1 cellular context compared by ENCODE assay signal in genomic region chr1:58763214-58763613, GRCh38.
TF ChIP-seq lines count a peak whose summit lies in the region.

No MANE protein-coding gene starts in this region.

TF ChIP-seq in HepG2, 621 proteins besides CTCF, POLR2A, EP300 and RAD21 (continued from another document and continues in another):
- TF ChIP-seq ARHGAP35 (CRISPR knock-in tag; IDR thresholded peaks at IDR 0.05; ENCODE audit: borderline replicate concordance) (no peak), REST (IDR thresholded peaks at IDR 0.05; ENCODE audit: borderline replicate concordance in 1 of 2, low read depth in 1 of 2, low read length in 2 of 2) (no peak), ZSCAN22 (CRISPR knock-in tag; IDR thresholded peaks at IDR 0.05) (no peak), NRL (CRISPR knock-in tag; IDR thresholded peaks at IDR 0.05; ENCODE audit: borderline replicate concordance) (no peak), MNT (IDR thresholded peaks at IDR 0.05) (no peak), CC2D1A (CRISPR knock-in tag; IDR thresholded peaks at IDR 0.05) (no peak), ARNT (IDR thresholded peaks at IDR 0.05) (no peak), NR0B2 (CRISPR knock-in tag; IDR thresholded peaks at IDR 0.05) (no peak), TBX2 (CRISPR knock-in tag; IDR thresholded peaks at IDR 0.05; ENCODE audit: borderline replicate concordance) (peak; percentile 53; the same call in 1 of the 2 replicates), ZNF644 (CRISPR knock-in tag; IDR thresholded peaks at IDR 0.05; ENCODE audit: low read depth) (no peak), ZEB1 (IDR thresholded peaks at IDR 0.05; ENCODE audit: insufficient replicate concordance, low read depth) (peak; percentile 57), ZFP91 (CRISPR knock-in tag; IDR thresholded peaks at IDR 0.05; ENCODE audit: borderline replicate concordance) (no peak), GMEB2 (CRISPR knock-in tag; IDR thresholded peaks at IDR 0.05; ENCODE audit: low read depth) (no peak), KLF15 (CRISPR knock-in tag; IDR thresholded peaks at IDR 0.05; ENCODE audit: borderline replicate concordance) (no peak), PAXIP1 (CRISPR knock-in tag; conservative IDR thresholded peaks at IDR 0.05) (peak; percentile 91), ELF1 (CRISPR knock-in tag; IDR thresholded peaks at IDR 0.05) (no peak), HMGA1 (CRISPR knock-in tag; conservative IDR thresholded peaks at IDR 0.05) (no peak), SIX1 (CRISPR knock-in tag; IDR thresholded peaks at IDR 0.05; ENCODE audit: borderline replicate concordance) (no peak), TP53 (CRISPR knock-in tag; conservative IDR thresholded peaks at IDR 0.05) (no peak), ZFP36 (IDR thresholded peaks at IDR 0.05; ENCODE audit: borderline replicate concordance, low read depth, low read length, partially characterized antibody) (no peak), KLF12 (CRISPR knock-in tag; IDR thresholded peaks at IDR 0.05; ENCODE audit: borderline replicate concordance) (no peak), ZNF430 (CRISPR knock-in tag; IDR thresholded peaks at IDR 0.05) (no peak), PHB2 (IDR thresholded peaks at IDR 0.05; ENCODE audit: partially characterized antibody) (no peak), ZNF367 (CRISPR knock-in tag; IDR thresholded peaks at IDR 0.05; ENCODE audit: borderline replicate concordance) (no peak), TOE1 (CRISPR knock-in tag; IDR thresholded peaks at IDR 0.05) (no peak), GATA4 (IDR thresholded peaks at IDR 0.05; ENCODE audit: borderline replicate concordance, low read depth) (peak; percentile 42; the same call in 1 of the 2 replicates), ERF (CRISPR knock-in tag; IDR thresholded peaks at IDR 0.05) (0 out of 2 replicates have a peak, but pooled peaks have one; percentile 25), ADNP (CRISPR knock-in tag; IDR thresholded peaks at IDR 0.05) (no peak), RFXAP (CRISPR knock-in tag; IDR thresholded peaks at IDR 0.05; ENCODE audit: borderline replicate concordance) (no peak), RCOR2 (CRISPR knock-in tag; IDR thresholded peaks at IDR 0.05) (peak; percentile 73), FOXA3 (CRISPR knock-in tag; IDR thresholded peaks at IDR 0.05) (peak; percentile 60; the same call in 1 of the 2 replicates), ZNF44 (CRISPR knock-in tag; IDR thresholded peaks at IDR 0.05) (no peak), KDM3A (CRISPR knock-in tag; IDR thresholded peaks at IDR 0.05; ENCODE audit: low read depth) (no peak), ZNF605 (CRISPR knock-in tag; IDR thresholded peaks at IDR 0.05) (no peak), ZNF513 (CRISPR knock-in tag; conservative IDR thresholded peaks at IDR 0.05) (no peak), U2AF2 (IDR thresholded peaks at IDR 0.05; ENCODE audit: low read depth, low read length) (no peak), ZNF589 (CRISPR knock-in tag; conservative IDR thresholded peaks at IDR 0.05) (no peak), ZBTB44 (CRISPR knock-in tag; IDR thresholded peaks at IDR 0.05) (no peak), FOXP1 (IDR thresholded peaks at IDR 0.05) (no peak), FOXP1 (CRISPR knock-in tag; IDR thresholded peaks at IDR 0.05) (0 out of 2 replicates have a peak, but pooled peaks have one; percentile 14), SRF (IDR thresholded peaks at IDR 0.05; ENCODE audit: low read depth, low read length) (no peak), ZBTB7B (CRISPR knock-in tag; IDR thresholded peaks at IDR 0.05) (no peak), CREB3 (CRISPR knock-in tag; IDR thresholded peaks at IDR 0.05) (no peak), BHLHE40 (IDR thresholded peaks at IDR 0.05; ENCODE audit: low read length) (no peak), ZNF672 (CRISPR knock-in tag; IDR thresholded peaks at IDR 0.05) (no peak), POLR2AphosphoS5 (IDR thresholded peaks at IDR 0.05; ENCODE audit: low read depth, low read length) (no peak), KLF11 (CRISPR knock-in tag; IDR thresholded peaks at IDR 0.05) (no peak), THYN1 (CRISPR knock-in tag; IDR thresholded peaks at IDR 0.05; ENCODE audit: borderline replicate concordance, low read depth) (no peak), ZNF30 (CRISPR knock-in tag; IDR thresholded peaks at IDR 0.05) (no peak), KAT7 (CRISPR knock-in tag; IDR thresholded peaks at IDR 0.05; ENCODE audit: borderline replicate concordance) (no peak), KAT2B (IDR thresholded peaks at IDR 0.05; ENCODE audit: borderline replicate concordance, low read depth, low read length) (no peak), TIGD3 (CRISPR knock-in tag; IDR thresholded peaks at IDR 0.05; ENCODE audit: borderline replicate concordance) (no peak)
